Comparison of ENCODE assay signal across 1 cellular context in the genomic region with DNA sequence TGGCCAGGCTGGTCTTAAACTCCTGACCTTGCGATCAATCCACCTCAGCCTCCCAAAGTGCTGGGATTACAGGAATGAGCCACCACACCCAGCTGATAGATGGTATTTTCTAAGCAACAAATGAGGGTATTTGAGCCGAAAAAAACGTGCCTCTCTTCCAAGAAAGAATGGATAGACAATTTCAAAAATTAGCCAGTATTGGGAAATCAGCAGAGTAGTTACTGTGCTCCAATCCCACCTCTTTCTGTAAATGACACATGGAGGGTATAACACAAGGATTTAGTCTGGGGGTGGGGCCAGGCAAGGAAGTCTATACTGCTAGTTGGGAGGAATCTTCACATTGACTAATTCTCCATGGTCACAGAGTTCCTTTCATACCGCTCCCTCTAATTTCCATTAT.
TF ChIP-seq lines count a peak whose summit lies in the region.

No MANE protein-coding gene starts in this region.

TF ChIP-seq in IMR-90, 13 proteins besides CTCF, POLR2A, EP300 and RAD21:
- TF ChIP-seq FOS (IDR thresholded peaks at IDR 0.05; ENCODE audit: low read depth, low read length) (no peak), CEBPB (IDR thresholded peaks at IDR 0.05; ENCODE audit: low read depth, low read length) (no peak), RFX5 (IDR thresholded peaks at IDR 0.05; ENCODE audit: low read depth, low read length) (no peak), MAFK (IDR thresholded peaks at IDR 0.05; ENCODE audit: low read depth, low read length) (no peak), NFE2L2 (IDR thresholded peaks at IDR 0.05; ENCODE audit: low read depth, low read length) (no peak), SMC3 (IDR thresholded peaks at IDR 0.05; ENCODE audit: low read depth, low read length) (no peak), MAZ (IDR thresholded peaks at IDR 0.05; ENCODE audit: borderline replicate concordance, low read depth, low read length) (no peak)
